In the genomic region with DNA sequence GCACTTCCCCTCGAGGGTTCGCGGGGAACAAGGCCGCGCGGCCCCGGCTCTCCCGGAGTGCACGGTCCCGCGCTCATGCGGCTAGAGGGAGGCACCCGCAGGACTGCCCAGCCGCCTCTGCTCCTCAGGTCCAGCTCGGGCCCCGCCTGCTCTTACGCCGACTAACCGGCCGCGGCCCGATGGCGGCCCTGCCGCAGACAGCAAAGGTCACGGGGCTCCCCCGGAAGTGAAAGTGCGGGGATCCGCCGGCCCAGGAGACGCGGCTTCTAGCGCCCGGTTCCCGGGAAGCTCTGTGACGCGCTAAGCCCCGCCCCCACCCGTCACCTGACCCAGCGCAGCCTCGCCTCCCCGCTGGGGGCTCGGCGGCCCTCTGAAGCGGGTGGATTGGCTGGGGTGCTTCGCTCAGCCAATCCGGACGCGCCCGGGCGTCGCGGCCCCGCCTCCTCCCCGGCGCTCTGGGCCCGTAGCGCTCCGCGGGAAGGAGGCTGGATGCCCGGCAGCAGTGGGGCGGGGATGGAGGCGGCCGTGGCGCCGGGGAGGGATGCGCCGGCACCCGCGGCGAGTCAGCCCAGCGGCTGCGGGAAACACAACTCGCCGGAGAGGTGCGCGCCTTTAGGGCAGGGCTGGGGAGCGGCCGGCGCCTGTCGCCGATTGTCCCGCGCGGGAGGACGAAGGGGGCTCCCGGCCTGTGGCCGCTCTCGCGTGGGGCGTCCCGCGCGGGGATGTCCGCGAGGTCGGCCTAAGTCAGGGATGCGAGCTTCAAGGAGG, we compare ENCODE assay signal across 1 cellular context.
TF ChIP-seq lines count a peak whose summit lies in the region.

A gene with protein sequence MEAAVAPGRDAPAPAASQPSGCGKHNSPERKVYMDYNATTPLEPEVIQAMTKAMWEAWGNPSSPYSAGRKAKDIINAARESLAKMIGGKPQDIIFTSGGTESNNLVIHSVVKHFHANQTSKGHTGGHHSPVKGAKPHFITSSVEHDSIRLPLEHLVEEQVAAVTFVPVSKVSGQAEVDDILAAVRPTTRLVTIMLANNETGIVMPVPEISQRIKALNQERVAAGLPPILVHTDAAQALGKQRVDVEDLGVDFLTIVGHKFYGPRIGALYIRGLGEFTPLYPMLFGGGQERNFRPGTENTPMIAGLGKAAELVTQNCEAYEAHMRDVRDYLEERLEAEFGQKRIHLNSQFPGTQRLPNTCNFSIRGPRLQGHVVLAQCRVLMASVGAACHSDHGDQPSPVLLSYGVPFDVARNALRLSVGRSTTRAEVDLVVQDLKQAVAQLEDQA (plus strand): TSS at position 460 of the 768 bp plus-strand sequence. CDS start 54 bp downstream, at position 514.

TF ChIP-seq in HepG2, 621 proteins besides CTCF, POLR2A, EP300 and RAD21 (continued from another document and continues in another):
- TF ChIP-seq ZSCAN12 (CRISPR knock-in tag; IDR thresholded peaks at IDR 0.05) (peak; percentile 76; the same call in 1 of the 2 replicates), ZNF143 (CRISPR knock-in tag; IDR thresholded peaks at IDR 0.05) (peak; percentile 55; the same call in 1 of the 2 replicates), ADNP (CRISPR knock-in tag; IDR thresholded peaks at IDR 0.05) (no peak), ZNF839 (CRISPR knock-in tag; IDR thresholded peaks at IDR 0.05; ENCODE audit: borderline replicate concordance) (peak; percentile 92), SRF (IDR thresholded peaks at IDR 0.05; ENCODE audit: low read depth, low read length) (no peak), FOXM1 (CRISPR knock-in tag; IDR thresholded peaks at IDR 0.05) (no peak), DPF2 (CRISPR knock-in tag; IDR thresholded peaks at IDR 0.05; ENCODE audit: borderline replicate concordance, low read depth) (no peak), ISX (CRISPR knock-in tag; conservative IDR thresholded peaks at IDR 0.05) (peak; percentile 64; the same call in 1 of the 2 replicates), ZNF326 (CRISPR knock-in tag; IDR thresholded peaks at IDR 0.05; ENCODE audit: borderline replicate concordance) (0 out of 2 replicates have a peak, but pooled peaks have one; percentile 42), POGZ (CRISPR knock-in tag; IDR thresholded peaks at IDR 0.05) (peak; percentile 91), RCOR2 (CRISPR knock-in tag; IDR thresholded peaks at IDR 0.05) (peak; percentile 81; the same call in 1 of the 2 replicates), KLF9 (CRISPR knock-in tag; IDR thresholded peaks at IDR 0.05; ENCODE audit: low read depth) (no peak; the same call in 1 of the 2 replicates), FOXJ3 (CRISPR knock-in tag; IDR thresholded peaks at IDR 0.05; ENCODE audit: borderline replicate concordance) (no peak), CBX2 (IDR thresholded peaks at IDR 0.05; ENCODE audit: low read depth, low read length) (no peak), CBX2 (CRISPR knock-in tag; IDR thresholded peaks at IDR 0.05; ENCODE audit: low read depth) (0 out of 2 replicates have a peak, but pooled peaks have one; percentile 41), ZSCAN30 (CRISPR knock-in tag; IDR thresholded peaks at IDR 0.05) (peak; percentile 95; the same call in 1 of the 2 replicates), ISL2 (CRISPR knock-in tag; IDR thresholded peaks at IDR 0.05) (peak; percentile 70), ZSCAN25 (CRISPR knock-in tag; IDR thresholded peaks at IDR 0.05) (no peak), RAD51 (IDR thresholded peaks at IDR 0.05; ENCODE audit: borderline replicate concordance) (peak; percentile 78), KDM1A (CRISPR knock-in tag; IDR thresholded peaks at IDR 0.05) (peak; percentile 24; the same call in 1 of the 2 replicates), ZZZ3 (CRISPR knock-in tag; IDR thresholded peaks at IDR 0.05; ENCODE audit: borderline replicate concordance) (no peak; the same call in 1 of the 2 replicates), HDAC1 (CRISPR knock-in tag; IDR thresholded peaks at IDR 0.05) (peak; percentile 95), ZNF138 (CRISPR knock-in tag; IDR thresholded peaks at IDR 0.05; ENCODE audit: low read depth) (no peak; the same call in 1 of the 2 replicates), TEAD3 (CRISPR knock-in tag; optimal IDR thresholded peaks at IDR 0.05; ENCODE audit: borderline replicate concordance) (peak; percentile 33), GFI1 (CRISPR knock-in tag; IDR thresholded peaks at IDR 0.05; ENCODE audit: borderline replicate concordance) (peak; percentile 83), ZNF205 (CRISPR knock-in tag; IDR thresholded peaks at IDR 0.05) (peak; percentile 87), BRCA1 (CRISPR knock-in tag; IDR thresholded peaks at IDR 0.05) (no peak; the same call in 1 of the 2 replicates), ZNF496 (CRISPR knock-in tag; IDR thresholded peaks at IDR 0.05; ENCODE audit: insufficient replicate concordance) (no peak), MAZ (IDR thresholded peaks at IDR 0.05; ENCODE audit: borderline replicate concordance, low read depth, low read length) (peak; percentile 92), MAZ (CRISPR knock-in tag; IDR thresholded peaks at IDR 0.05; ENCODE audit: low read depth) (peak; percentile 84), ZC3H4 (CRISPR knock-in tag; IDR thresholded peaks at IDR 0.05; ENCODE audit: borderline replicate concordance) (peak; percentile 17; the same call in 1 of the 2 replicates), ZNF577 (CRISPR knock-in tag; IDR thresholded peaks at IDR 0.05; ENCODE audit: borderline replicate concordance, low read depth) (no peak), ATF1 (CRISPR knock-in tag; IDR thresholded peaks at IDR 0.05) (peak; percentile 75), HOXD1 (CRISPR knock-in tag; IDR thresholded peaks at IDR 0.05) (no peak; the same call in 1 of the 2 replicates), ZNF335 (CRISPR knock-in tag; IDR thresholded peaks at IDR 0.05) (peak; percentile 93), SP4 (CRISPR knock-in tag; IDR thresholded peaks at IDR 0.05) (peak; percentile 91), ZNF350 (CRISPR knock-in tag; IDR thresholded peaks at IDR 0.05; ENCODE audit: borderline replicate concordance, low read depth) (peak; percentile 98), ZNF790 (CRISPR knock-in tag; IDR thresholded peaks at IDR 0.05; ENCODE audit: borderline replicate concordance) (peak; percentile 98)
- TF ChIP-seq, protein P1, sequence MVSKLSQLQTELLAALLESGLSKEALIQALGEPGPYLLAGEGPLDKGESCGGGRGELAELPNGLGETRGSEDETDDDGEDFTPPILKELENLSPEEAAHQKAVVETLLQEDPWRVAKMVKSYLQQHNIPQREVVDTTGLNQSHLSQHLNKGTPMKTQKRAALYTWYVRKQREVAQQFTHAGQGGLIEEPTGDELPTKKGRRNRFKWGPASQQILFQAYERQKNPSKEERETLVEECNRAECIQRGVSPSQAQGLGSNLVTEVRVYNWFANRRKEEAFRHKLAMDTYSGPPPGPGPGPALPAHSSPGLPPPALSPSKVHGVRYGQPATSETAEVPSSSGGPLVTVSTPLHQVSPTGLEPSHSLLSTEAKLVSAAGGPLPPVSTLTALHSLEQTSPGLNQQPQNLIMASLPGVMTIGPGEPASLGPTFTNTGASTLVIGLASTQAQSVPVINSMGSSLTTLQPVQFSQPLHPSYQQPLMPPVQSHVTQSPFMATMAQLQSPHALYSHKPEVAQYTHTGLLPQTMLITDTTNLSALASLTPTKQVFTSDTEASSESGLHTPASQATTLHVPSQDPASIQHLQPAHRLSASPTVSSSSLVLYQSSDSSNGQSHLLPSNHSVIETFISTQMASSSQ (IDR thresholded peaks at IDR 0.05; ENCODE audit: low read depth) = no peak
- TF ChIP-seq, protein P1 (CRISPR knock-in tag; IDR thresholded peaks at IDR 0.05; ENCODE audit: borderline replicate concordance) = peak; percentile 73; the same call in 1 of the 2 replicates
- TF ChIP-seq, protein P2, sequence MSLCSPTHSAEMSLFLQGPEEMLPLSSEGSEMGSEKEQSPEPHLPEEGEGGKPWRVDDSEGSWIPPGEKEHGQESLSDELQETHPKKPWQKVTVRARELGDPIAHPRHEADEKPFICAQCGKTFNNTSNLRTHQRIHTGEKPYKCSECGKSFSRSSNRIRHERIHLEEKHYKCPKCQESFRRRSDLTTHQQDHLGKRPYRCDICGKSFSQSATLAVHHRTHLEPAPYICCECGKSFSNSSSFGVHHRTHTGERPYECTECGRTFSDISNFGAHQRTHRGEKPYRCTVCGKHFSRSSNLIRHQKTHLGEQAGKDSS (CRISPR knock-in tag; IDR thresholded peaks at IDR 0.05; ENCODE audit: borderline replicate concordance, low read depth) = no peak; the same call in 1 of the 2 replicates
- TF ChIP-seq, protein P3, sequence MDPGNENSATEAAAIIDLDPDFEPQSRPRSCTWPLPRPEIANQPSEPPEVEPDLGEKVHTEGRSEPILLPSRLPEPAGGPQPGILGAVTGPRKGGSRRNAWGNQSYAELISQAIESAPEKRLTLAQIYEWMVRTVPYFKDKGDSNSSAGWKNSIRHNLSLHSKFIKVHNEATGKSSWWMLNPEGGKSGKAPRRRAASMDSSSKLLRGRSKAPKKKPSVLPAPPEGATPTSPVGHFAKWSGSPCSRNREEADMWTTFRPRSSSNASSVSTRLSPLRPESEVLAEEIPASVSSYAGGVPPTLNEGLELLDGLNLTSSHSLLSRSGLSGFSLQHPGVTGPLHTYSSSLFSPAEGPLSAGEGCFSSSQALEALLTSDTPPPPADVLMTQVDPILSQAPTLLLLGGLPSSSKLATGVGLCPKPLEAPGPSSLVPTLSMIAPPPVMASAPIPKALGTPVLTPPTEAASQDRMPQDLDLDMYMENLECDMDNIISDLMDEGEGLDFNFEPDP (CRISPR knock-in tag; conservative IDR thresholded peaks at IDR 0.05) = no peak
- TF ChIP-seq, protein P4, sequence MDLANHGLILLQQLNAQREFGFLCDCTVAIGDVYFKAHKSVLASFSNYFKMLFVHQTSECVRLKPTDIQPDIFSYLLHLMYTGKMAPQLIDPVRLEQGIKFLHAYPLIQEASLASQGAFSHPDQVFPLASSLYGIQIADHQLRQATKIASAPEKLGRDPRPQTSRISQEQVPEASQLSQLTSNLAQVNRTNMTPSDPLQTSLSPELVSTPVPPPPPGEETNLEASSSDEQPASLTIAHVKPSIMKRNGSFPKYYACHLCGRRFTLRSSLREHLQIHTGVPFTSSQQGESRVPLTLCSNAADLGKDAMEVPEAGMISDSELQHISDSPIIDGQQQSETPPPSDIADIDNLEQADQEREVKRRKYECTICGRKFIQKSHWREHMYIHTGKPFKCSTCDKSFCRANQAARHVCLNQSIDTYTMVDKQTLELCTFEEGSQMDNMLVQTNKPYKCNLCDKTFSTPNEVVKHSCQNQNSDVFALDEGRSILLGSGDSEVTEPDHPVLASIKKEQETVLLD (CRISPR knock-in tag; IDR thresholded peaks at IDR 0.05; ENCODE audit: low read depth) = peak; percentile 99
- TF ChIP-seq, protein P5, sequence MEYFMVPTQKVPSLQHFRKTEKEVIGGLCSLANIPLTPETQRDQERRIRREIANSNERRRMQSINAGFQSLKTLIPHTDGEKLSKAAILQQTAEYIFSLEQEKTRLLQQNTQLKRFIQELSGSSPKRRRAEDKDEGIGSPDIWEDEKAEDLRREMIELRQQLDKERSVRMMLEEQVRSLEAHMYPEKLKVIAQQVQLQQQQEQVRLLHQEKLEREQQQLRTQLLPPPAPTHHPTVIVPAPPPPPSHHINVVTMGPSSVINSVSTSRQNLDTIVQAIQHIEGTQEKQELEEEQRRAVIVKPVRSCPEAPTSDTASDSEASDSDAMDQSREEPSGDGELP (IDR thresholded peaks at IDR 0.05; ENCODE audit: borderline replicate concordance, low read depth) = peak; percentile 72; the same call in 1 of the 2 replicates
- TF ChIP-seq, protein P6, sequence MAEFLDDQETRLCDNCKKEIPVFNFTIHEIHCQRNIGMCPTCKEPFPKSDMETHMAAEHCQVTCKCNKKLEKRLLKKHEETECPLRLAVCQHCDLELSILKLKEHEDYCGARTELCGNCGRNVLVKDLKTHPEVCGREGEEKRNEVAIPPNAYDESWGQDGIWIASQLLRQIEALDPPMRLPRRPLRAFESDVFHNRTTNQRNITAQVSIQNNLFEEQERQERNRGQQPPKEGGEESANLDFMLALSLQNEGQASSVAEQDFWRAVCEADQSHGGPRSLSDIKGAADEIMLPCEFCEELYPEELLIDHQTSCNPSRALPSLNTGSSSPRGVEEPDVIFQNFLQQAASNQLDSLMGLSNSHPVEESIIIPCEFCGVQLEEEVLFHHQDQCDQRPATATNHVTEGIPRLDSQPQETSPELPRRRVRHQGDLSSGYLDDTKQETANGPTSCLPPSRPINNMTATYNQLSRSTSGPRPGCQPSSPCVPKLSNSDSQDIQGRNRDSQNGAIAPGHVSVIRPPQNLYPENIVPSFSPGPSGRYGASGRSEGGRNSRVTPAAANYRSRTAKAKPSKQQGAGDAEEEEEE (CRISPR knock-in tag; IDR thresholded peaks at IDR 0.05; ENCODE audit: borderline replicate concordance) = no peak
- TF ChIP-seq, protein P7, sequence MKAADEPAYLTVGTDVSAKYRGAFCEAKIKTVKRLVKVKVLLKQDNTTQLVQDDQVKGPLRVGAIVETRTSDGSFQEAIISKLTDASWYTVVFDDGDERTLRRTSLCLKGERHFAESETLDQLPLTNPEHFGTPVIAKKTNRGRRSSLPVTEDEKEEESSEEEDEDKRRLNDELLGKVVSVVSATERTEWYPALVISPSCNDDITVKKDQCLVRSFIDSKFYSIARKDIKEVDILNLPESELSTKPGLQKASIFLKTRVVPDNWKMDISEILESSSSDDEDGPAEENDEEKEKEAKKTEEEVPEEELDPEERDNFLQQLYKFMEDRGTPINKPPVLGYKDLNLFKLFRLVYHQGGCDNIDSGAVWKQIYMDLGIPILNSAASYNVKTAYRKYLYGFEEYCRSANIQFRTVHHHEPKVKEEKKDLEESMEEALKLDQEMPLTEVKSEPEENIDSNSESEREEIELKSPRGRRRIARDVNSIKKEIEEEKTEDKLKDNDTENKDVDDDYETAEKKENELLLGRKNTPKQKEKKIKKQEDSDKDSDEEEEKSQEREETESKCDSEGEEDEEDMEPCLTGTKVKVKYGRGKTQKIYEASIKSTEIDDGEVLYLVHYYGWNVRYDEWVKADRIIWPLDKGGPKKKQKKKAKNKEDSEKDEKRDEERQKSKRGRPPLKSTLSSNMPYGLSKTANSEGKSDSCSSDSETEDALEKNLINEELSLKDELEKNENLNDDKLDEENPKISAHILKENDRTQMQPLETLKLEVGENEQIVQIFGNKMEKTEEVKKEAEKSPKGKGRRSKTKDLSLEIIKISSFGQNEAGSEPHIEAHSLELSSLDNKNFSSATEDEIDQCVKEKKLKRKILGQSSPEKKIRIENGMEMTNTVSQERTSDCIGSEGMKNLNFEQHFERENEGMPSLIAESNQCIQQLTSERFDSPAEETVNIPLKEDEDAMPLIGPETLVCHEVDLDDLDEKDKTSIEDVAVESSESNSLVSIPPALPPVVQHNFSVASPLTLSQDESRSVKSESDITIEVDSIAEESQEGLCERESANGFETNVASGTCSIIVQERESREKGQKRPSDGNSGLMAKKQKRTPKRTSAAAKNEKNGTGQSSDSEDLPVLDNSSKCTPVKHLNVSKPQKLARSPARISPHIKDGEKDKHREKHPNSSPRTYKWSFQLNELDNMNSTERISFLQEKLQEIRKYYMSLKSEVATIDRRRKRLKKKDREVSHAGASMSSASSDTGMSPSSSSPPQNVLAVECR (CRISPR knock-in tag; IDR thresholded peaks at IDR 0.05; ENCODE audit: borderline replicate concordance) = peak; percentile 97
